10 cellular contexts compared by ENCODE assay signal in the genomic region with DNA sequence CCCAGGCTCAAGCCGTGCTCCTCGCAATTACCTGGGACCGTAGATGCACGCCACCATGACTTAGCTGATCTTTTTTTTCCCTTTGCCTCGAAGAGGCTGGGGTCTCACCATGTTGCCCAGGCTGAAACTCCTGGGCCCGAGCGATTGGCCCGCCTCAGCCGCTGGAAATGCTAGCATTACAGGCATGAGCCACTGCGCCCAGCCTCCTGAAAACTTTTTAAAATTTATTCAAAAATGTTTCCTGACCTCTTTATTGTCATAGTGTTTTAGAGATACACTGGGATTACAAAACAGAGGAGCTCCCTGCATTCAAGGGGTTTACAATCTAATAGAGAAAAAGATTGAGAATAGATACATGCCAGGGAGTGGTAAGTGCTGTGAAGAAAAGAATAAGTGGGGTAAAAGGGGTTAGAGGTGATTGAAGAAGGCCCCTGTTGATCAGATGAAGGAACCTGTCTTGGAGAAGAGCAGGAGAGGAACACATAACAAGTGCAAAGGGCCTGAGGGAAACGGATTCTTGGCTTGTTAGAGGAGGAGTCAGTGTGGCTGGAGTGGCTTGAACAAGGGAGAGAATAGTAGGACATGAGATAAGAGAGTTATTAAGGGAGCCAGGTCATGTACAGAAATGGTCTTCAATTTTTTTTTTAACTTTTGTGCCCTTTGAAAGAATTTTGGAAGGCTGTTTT. TPM values are rescaled to one million over a fixed set of nuclear protein-coding genes. Genes with fewer than 3 reads are reported as not detected.
DNase-seq lines count a peak whose midpoint lies in the region; ATAC-seq and TF ChIP-seq lines count a peak whose summit lies in the region.
"Had no signal": no experiment of that assay in that cellular context is flagged by ENCODE, and none has a peak within 500 bp of the region (broad histone marks: within the 10 kb centered on the region; RNA-seq: fewer than 3 reads in every experiment).

No MANE protein-coding gene starts in this region.

- peaks cover 12% of the 10 kb centered on the region; the same call in 1 of the 2 replicates for H3K9me3 ChIP-seq in PC-9 (ENCODE audit: insufficient read depth, low read depth)

- POLR2A ChIA-PET in PC-9 (lab: Charles Lee; ENCODE audit: unreplicated experiment) = no interaction called here

- no peak for DNase-seq in activated CD8-positive, alpha-beta memory T cell treated with anti-CD3 and anti-CD28 coated beads, Interleukin-2, amount 10 ng/mL, durations not matched to agents 7 days and 5 days
- DNase-seq in activated CD8-positive, alpha-beta memory T cell treated with anti-CD3 and anti-CD28 coated beads, Interleukin-2, amount 50 U/mL, for 48 hours = no peak
- DNase-seq in PC-9 (peak in 1 of 2 experiments; percentile 3), epithelial cell of proximal tubule (ENCODE audit: low read depth) (no peak), NCI-H1092 treated with DMSO at 0.1 percent for 48 hours (lab: John Stamatoyannopoulos, UW) (no peak), 8988T (no peak)
- DNase-seq in stimulated activated effector memory CD8-positive, alpha-beta T cell treated with anti-CD3 and anti-CD28 coated beads, Interleukin-12 subunit alpha, Interleukin-12 subunit beta, amount 100 ng/mL, for 72 hours (ENCODE audit: low spot score in 2 of 2) = no peak
- DNase-seq: activated CD4-positive, CD25-positive, alpha-beta regulatory T cell had no signal

- TF ChIP-seq CTCF in PC-9 (conservative IDR thresholded peaks at IDR 0.05) (no peak), epithelial cell of proximal tubule (conservative IDR thresholded peaks at IDR 0.05; ENCODE audit: low read depth, low read length) (no peak)

- H3K36me3 Mint-ChIP-seq in activated CD8-positive, alpha-beta memory T cell treated with anti-CD3 and anti-CD28 coated beads, Interleukin-2, amount 10 ng/mL, durations not matched to agents 7 days and 5 days = peaks cover 9% of the 10 kb centered on the region
- H3K36me3 Mint-ChIP-seq in stimulated activated effector memory CD8-positive, alpha-beta T cell treated with anti-CD3 and anti-CD28 coated beads, Interleukin-12 subunit alpha, Interleukin-12 subunit beta, amount 100 ng/mL, for 72 hours = peaks cover 22% of the 10 kb centered on the region

- H3K9me2 ChIP-seq in PC-9 (ENCODE audit: insufficient read depth) = no peaks in the 10 kb centered on the region

- no peaks in the 10 kb centered on the region for H3K9me3 Mint-ChIP-seq in activated CD8-positive, alpha-beta memory T cell treated with anti-CD3 and anti-CD28 coated beads, Interleukin-2, amount 10 ng/mL, durations not matched to agents 7 days and 5 days (ENCODE audit: low read depth)
- no peaks in the 10 kb centered on the region for H3K9me3 Mint-ChIP-seq in stimulated activated effector memory CD8-positive, alpha-beta T cell treated with anti-CD3 and anti-CD28 coated beads, Interleukin-12 subunit alpha, Interleukin-12 subunit beta, amount 100 ng/mL, for 72 hours

- H3K4me1 ChIP-seq in PC-9 (replicated peaks; ENCODE audit: insufficient read depth) = peaks cover 33% of the 10 kb centered on the region
- H3K4me1 ChIP-seq: parathyroid adenoma had no signal

- H3K4me3 ChIP-seq in PC-9 (peak overlapping the region; percentile 93), epithelial cell of proximal tubule (ENCODE audit: low read depth, low read length) (peak overlapping the region; percentile 89)

- ATAC-seq in activated CD8-positive, alpha-beta memory T cell treated with anti-CD3 and anti-CD28 coated beads, Interleukin-2, amount 10 ng/mL, durations not matched to agents 7 days and 5 days = no peak
- no peak for ATAC-seq in stimulated activated effector memory CD8-positive, alpha-beta T cell treated with anti-CD3 and anti-CD28 coated beads, Interleukin-12 subunit alpha, Interleukin-12 subunit beta, amount 100 ng/mL, for 72 hours
- no peak for ATAC-seq in GM18498 (IDR thresholded peaks at IDR 0.05; ENCODE audit: unreplicated experiment)

- peaks cover 32% of the 10 kb centered on the region for H3K4me1 Mint-ChIP-seq in activated CD8-positive, alpha-beta memory T cell treated with anti-CD3 and anti-CD28 coated beads, Interleukin-2, amount 10 ng/mL, durations not matched to agents 7 days and 5 days
- H3K4me1 Mint-ChIP-seq in stimulated activated effector memory CD8-positive, alpha-beta T cell treated with anti-CD3 and anti-CD28 coated beads, Interleukin-12 subunit alpha, Interleukin-12 subunit beta, amount 100 ng/mL, for 72 hours = peaks cover 39% of the 10 kb centered on the region

- H3K27ac ChIP-seq in PC-9 = peak overlapping the region; percentile 88

- no peaks in the 10 kb centered on the region for H3K27me3 ChIP-seq in PC-9 (ENCODE audit: insufficient read depth, low read depth)

- H3K27me3 Mint-ChIP-seq in activated CD8-positive, alpha-beta memory T cell treated with anti-CD3 and anti-CD28 coated beads, Interleukin-2, amount 10 ng/mL, durations not matched to agents 7 days and 5 days = no peaks in the 10 kb centered on the region

- H3K4me3 Mint-ChIP-seq in activated CD8-positive, alpha-beta memory T cell treated with anti-CD3 and anti-CD28 coated beads, Interleukin-2, amount 10 ng/mL, durations not matched to agents 7 days and 5 days = peak overlapping the region; percentile 95
- peak overlapping the region; percentile 85 for H3K4me3 Mint-ChIP-seq in stimulated activated effector memory CD8-positive, alpha-beta T cell treated with anti-CD3 and anti-CD28 coated beads, Interleukin-12 subunit alpha, Interleukin-12 subunit beta, amount 100 ng/mL, for 72 hours

- H3K27ac Mint-ChIP-seq in activated CD8-positive, alpha-beta memory T cell treated with anti-CD3 and anti-CD28 coated beads, Interleukin-2, amount 10 ng/mL, durations not matched to agents 7 days and 5 days = peak overlapping the region; percentile 98
- H3K27ac Mint-ChIP-seq in stimulated activated effector memory CD8-positive, alpha-beta T cell treated with anti-CD3 and anti-CD28 coated beads, Interleukin-12 subunit alpha, Interleukin-12 subunit beta, amount 100 ng/mL, for 72 hours = peak overlapping the region; percentile 99

- CTCF ChIA-PET in activated CD8-positive, alpha-beta memory T cell treated with anti-CD3 and anti-CD28 coated beads, Interleukin-2, amount 10 ng/mL, durations not matched to agents 7 days and 5 days (lab: Charles Lee) = interaction anchor here (0.9 to 1.5 kb wide), 6 partner anchors 30 to 203 kb away, joined by 3 to 4 read pairs (median 3); no protein-coding TSS in a partner anchor
- CTCF ChIA-PET in PC-9 (lab: Charles Lee) = no interaction called here

- peaks cover 38% of the 10 kb centered on the region for H3K79me2 ChIP-seq in PC-9 (ENCODE audit: low read depth)

- H4K20me1 ChIP-seq in PC-9 (ENCODE audit: insufficient read depth) = peaks cover 27% of the 10 kb centered on the region

- peak overlapping the region; percentile 98 for H2AFZ ChIP-seq in PC-9

- H3K4me2 ChIP-seq in PC-9 = peak overlapping the region; percentile 87

- no TSS peak for BruUV-seq in PC-9 (replicated peaks; lab: Mats Ljungman, UMichigan)

- H3F3A ChIP-seq in PC-9 (ENCODE audit: insufficient read depth, low read depth) = peaks cover 10% of the 10 kb centered on the region

- H3K36me3 ChIP-seq in PC-9 (ENCODE audit: low read depth) = no peaks in the 10 kb centered on the region

- intact Hi-C loops in PC-9 (cut with micrococcal nuclease; ENCODE audit: unreplicated experiment) = no loop called here

RNA-seq across cellular contexts. Expression of a gene that starts 1.7 kb away (rescaled TPM):
- 10 to 100 TPM; 39.0 to 40.1 TPM for total RNA-seq in activated CD8-positive, alpha-beta memory T cell treated with anti-CD3 and anti-CD28 coated beads, Interleukin-2, amount 10 ng/mL, durations not matched to agents 7 days and 5 days
- total RNA-seq in PC-9 (2021) (30.0 and 38.7 TPM in 2 replicates), epithelial cell of proximal tubule (15.3 and 18.5 TPM in 2 replicates)
